Comparison of ENCODE assay signal across 8 cellular contexts in the genomic region with DNA sequence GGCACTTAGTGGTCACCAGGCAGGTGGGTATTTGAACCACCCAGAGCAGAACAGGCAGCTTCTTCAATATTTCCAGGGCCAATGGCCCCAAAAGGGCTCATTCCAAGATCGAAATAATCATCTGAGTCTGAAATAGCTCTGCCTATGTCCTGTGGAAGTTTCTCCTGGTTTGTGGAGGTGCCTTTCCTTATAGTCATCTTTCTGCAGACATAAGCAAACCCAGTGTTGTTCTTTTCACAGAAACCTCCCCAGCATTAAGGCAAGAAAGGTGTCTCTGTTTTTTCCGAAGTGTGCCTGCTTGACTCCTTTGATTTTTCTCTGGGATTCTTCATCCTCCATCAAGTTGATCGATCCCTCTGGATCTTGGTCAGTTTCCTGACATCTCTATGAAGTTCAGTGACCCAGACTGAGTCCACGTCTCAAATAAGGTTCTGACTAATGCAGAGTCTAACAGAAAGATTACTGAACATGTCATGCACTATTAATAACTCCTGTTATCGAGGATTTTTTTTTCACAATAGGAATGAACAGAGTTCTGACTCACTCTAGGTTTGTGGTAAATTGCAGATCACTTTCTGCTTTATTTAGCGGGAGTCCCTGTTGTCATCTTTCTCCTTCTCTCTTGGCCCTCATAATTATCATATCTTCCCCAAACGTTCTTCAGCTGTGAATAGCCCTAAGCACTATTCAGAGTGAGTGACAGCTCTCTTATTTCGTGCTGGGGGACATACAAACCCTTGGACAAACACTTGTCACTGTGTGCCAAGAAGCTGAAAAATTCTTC. TPM values are rescaled to one million over a fixed set of nuclear protein-coding genes. Genes with fewer than 3 reads are reported as not detected.
DNase-seq lines count a peak whose midpoint lies in the region; ATAC-seq and TF ChIP-seq lines count a peak whose summit lies in the region.

No MANE protein-coding gene starts in this region.

- H3K9me2 ChIP-seq in PC-9 (ENCODE audit: insufficient read depth), result no peaks in the 10 kb centered on the region

- H3K27ac ChIP-seq in PC-9 (peak overlapping the region; percentile 89), epithelial cell of prostate (peak overlapping the region; percentile 82), rectal smooth muscle tissue (ENCODE audit: low read depth, low read length) (peak overlapping the region; percentile 87)

- CTCF ChIA-PET in PC-9 (lab: Charles Lee), result interaction anchor here (0.6 kb wide), 1 partner anchor 275 kb away, joined by 3 read pairs; no protein-coding TSS in a partner anchor

- peaks cover 8% of the 10 kb centered on the region; the same call in 1 of the 2 replicates for H4K20me1 ChIP-seq in PC-9 (ENCODE audit: insufficient read depth)

- no peak overlapping the region for H2AFZ ChIP-seq in PC-9

- H3K9me3 ChIP-seq in PC-9 (ENCODE audit: insufficient read depth, low read depth), result no peaks in the 10 kb centered on the region

- H3K27me3 ChIP-seq in PC-9 (ENCODE audit: insufficient read depth, low read depth) (no peaks in the 10 kb centered on the region), rectal smooth muscle tissue (ENCODE audit: control insufficient read depth, insufficient read depth, low read length) (no peaks in the 10 kb centered on the region)

- H3K9ac ChIP-seq in rectal smooth muscle tissue (ENCODE audit: low read length), result no peak overlapping the region

- peaks cover 27% of the 10 kb centered on the region for H3F3A ChIP-seq in PC-9 (ENCODE audit: insufficient read depth, low read depth)

- TF ChIP-seq CTCF in PC-9 (conservative IDR thresholded peaks at IDR 0.05), result no peak

- peaks cover 25% of the 10 kb centered on the region for H3K79me2 ChIP-seq in PC-9 (ENCODE audit: low read depth)

- peak; percentile 61 for ATAC-seq in GM18499 (IDR thresholded peaks at IDR 0.05; ENCODE audit: insufficient read depth, unreplicated experiment)
- no peak for ATAC-seq in GM21528 (IDR thresholded peaks at IDR 0.05; ENCODE audit: low FRiP score, unreplicated experiment)

- DNase-seq in PC-9 (peak; percentile 18 to 96), epithelial cell of prostate (ENCODE audit: low read depth, low spot score) (peak; percentile 68), NCI-H1092 (lab: John Stamatoyannopoulos, UW) (no peak), GM19240 (ENCODE audit: insufficient read length, low spot score) (no peak)
- no peak for DNase-seq in stimulated activated CD4-positive, alpha-beta T cell treated with anti-CD3 and anti-CD28 coated beads, Interleukin-1b, Interleukin-23, amount 100 ng/mL, for 48 hours

- H3K36me3 ChIP-seq in PC-9 (ENCODE audit: low read depth), result no peaks in the 10 kb centered on the region
- H3K36me3 ChIP-seq in rectal smooth muscle tissue (ENCODE audit: control insufficient read depth, insufficient read depth, low read length), result no peaks in the 10 kb centered on the region

- intact Hi-C loops in PC-9 (cut with micrococcal nuclease; ENCODE audit: unreplicated experiment), result loop anchor here (1.0 to 10.0 kb wide), 3 partner anchors 51 to 174 kb away; partner anchors contain the start of gene PSMD3

- peak overlapping the region; percentile 95 for H3K4me2 ChIP-seq in PC-9

- H3K4me1 ChIP-seq in PC-9 (replicated peaks; ENCODE audit: insufficient read depth) (peaks cover 35% of the 10 kb centered on the region), rectal smooth muscle tissue (ENCODE audit: control insufficient read depth, insufficient read depth, low read length) (peaks cover 14% of the 10 kb centered on the region)

- BruUV-seq in PC-9 (replicated peaks; lab: Mats Ljungman, UMichigan), result no TSS peak

- no peak overlapping the region for H3K4me3 ChIP-seq in PC-9
- peak overlapping the region; percentile 72 for H3K4me3 ChIP-seq in rectal smooth muscle tissue (ENCODE audit: low read length)

- POLR2A ChIA-PET in PC-9 (lab: Charles Lee; ENCODE audit: unreplicated experiment), result no interaction called here

RNA-seq across cellular contexts. Expression of gene LRRC3C, which starts 1.5 kb away (rescaled TPM):
- not detected in 2 replicates for total RNA-seq in PC-9 (2021)

RNA-seq across cellular contexts. Expression of gene ORMDL3, which starts 1.7 kb away (rescaled TPM):
- 51.1 and 68.1 TPM in 2 replicates for total RNA-seq in PC-9 (2021)

RNA-seq across cellular contexts. Expression of gene GSDMB, which starts 10.6 kb away (rescaled TPM):
- 39.9 and 50.4 TPM in 2 replicates for total RNA-seq in PC-9 (2021)

RNA-seq across cellular contexts. Expression of gene GSDMA, which starts 33.7 kb away (rescaled TPM):
- total RNA-seq in PC-9 (2021), result 0.35 and 0.55 TPM in 2 replicates

RNA-seq across cellular contexts. Expression of gene PSMD3, which starts 51.5 kb away (rescaled TPM):
- 93.2 and 130 TPM in 2 replicates for total RNA-seq in PC-9 (2021)

Comparison
In these comparisons a context has a peak if more than half of its experiments do, and no peak if none do; other contexts are left out.
1. DNase-seq: peak in PC-9 (2 of 2) and epithelial cell of prostate (single experiment); none in NCI-H1092 (single experiment), GM19240 (single experiment) and stimulated activated CD4-positive, alpha-beta T cell treated with anti-CD3 and anti-CD28 coated beads, Interleukin-1b, Interleukin-23, amount 100 ng/mL, for 48 hours (single experiment).
2. Peak in every context shown above with its lines, with median percentiles within 50 percentile points of each other: H3K27ac ChIP-seq.